28 cellular contexts compared by ENCODE assay signal in the genomic region with DNA sequence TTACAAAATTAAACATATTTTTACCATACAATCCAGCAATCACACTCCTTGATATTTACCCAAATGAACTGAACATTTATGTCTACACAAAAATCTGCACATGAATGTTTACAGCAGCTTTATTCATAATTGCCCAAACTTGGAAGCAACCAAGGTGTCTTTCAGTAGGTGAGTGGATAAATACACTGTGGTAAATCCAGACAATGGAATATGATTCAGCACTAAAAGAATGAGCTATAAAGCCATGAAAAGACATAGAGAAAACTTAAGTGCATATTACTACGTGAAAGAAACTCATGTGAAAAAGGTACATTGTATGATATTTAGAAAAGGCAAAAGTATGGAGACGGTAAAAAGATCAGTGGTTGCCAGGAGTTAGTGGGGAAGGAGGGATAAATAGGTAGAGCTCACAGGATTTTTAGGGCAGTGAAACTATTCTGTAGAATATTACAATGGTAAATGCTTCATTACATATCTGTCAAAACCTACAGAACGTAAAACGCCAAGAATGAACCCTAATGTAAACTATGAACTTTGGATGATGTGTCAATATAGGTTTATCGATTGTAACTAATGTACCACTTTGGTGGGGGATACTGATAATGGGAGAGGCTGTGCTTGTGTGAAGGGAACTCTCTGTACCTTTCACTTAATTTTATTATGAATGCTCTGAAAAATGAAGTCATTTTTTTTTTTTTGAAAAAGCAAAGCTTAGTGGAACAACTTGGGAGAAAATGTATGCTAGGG.
"Had no signal": no experiment of that assay in that cellular context is flagged by ENCODE, and none has a peak within 500 bp of the region (broad histone marks: within the 10 kb centered on the region; RNA-seq: fewer than 3 reads in every experiment).

No MANE protein-coding gene starts in this region.

- ATAC-seq: left ventricle myocardium superior; lower lobe of right lung; naive thymus-derived CD8-positive, alpha-beta T cell; psoas muscle; right cardiac atrium; stimulated activated naive CD8-positive, alpha-beta T cell treated with anti-CD3 and anti-CD28 coated beads, Interleukin-15, amount 100 ng/mL, for 72 hours had no signal

- H3K9me3 ChIP-seq: colonic mucosa, esophagus squamous epithelium, lower lobe of right lung, ovary, psoas muscle, suprapubic skin, transverse colon, vagina had no signal

- H3K27ac ChIP-seq: colonic mucosa, esophagus squamous epithelium, lower lobe of right lung, ovary, psoas muscle, suprapubic skin, transverse colon, vagina had no signal

- DNase-seq: colonic mucosa; effector CD8-positive, alpha-beta T cell; endodermal cell; erythroblast; esophagus squamous epithelium; hypothalamus; immature natural killer cell; islet precursor cell; left ventricle myocardium superior; lower lobe of right lung; mesenchymal stem cell; midbrain; naive thymus-derived CD8-positive, alpha-beta T cell; nephron progenitor cell; nucleus accumbens; ovary; posterior cingulate gyrus; psoas muscle; right cardiac atrium; small intestine; stimulated activated CD4-positive, alpha-beta T cell treated with anti-CD3 and anti-CD28 coated beads, Interleukin-15, amount 100 ng/mL, for 24 hours; stimulated activated CD4-positive, alpha-beta T cell treated with anti-CD3 and anti-CD28 coated beads, Interleukin-2, amount 100 ng/mL, for 48 hours; stimulated activated naive CD4-positive, alpha-beta T cell; stimulated activated naive CD8-positive, alpha-beta T cell treated with anti-CD3 and anti-CD28 coated beads, Interleukin-15, amount 100 ng/mL, for 72 hours; transverse colon had no signal

- H3K36me3 ChIP-seq: colonic mucosa, esophagus squamous epithelium, lower lobe of right lung, ovary, suprapubic skin, transverse colon, vagina had no signal

- H3K4me3 ChIP-seq: colonic mucosa, esophagus squamous epithelium, lower lobe of right lung, ovary, psoas muscle, suprapubic skin, transverse colon, vagina had no signal

- H3K4me1 Mint-ChIP-seq: endodermal cell; immature natural killer cell; naive thymus-derived CD8-positive, alpha-beta T cell; nephron progenitor cell; stimulated activated naive CD8-positive, alpha-beta T cell treated with anti-CD3 and anti-CD28 coated beads, Interleukin-15, amount 100 ng/mL, for 72 hours had no signal

- H3K27me3 ChIP-seq: colonic mucosa, esophagus squamous epithelium, ovary, suprapubic skin, transverse colon, vagina had no signal

- H3K27ac Mint-ChIP-seq: dendritic cell treated with granulocyte-macrophage colony-stimulating factor and Interleukin-4, amounts not matched to agents 40 ng/mL and 50 ng/mL, for 4 days; endodermal cell; immature natural killer cell; naive thymus-derived CD8-positive, alpha-beta T cell; nephron progenitor cell; stimulated activated naive CD8-positive, alpha-beta T cell treated with anti-CD3 and anti-CD28 coated beads, Interleukin-15, amount 100 ng/mL, for 72 hours had no signal

- H3K4me1 ChIP-seq: colonic mucosa, esophagus squamous epithelium, lower lobe of right lung, psoas muscle, suprapubic skin, transverse colon, vagina had no signal

- H3K9me3 Mint-ChIP-seq: endodermal cell; stimulated activated naive CD8-positive, alpha-beta T cell treated with anti-CD3 and anti-CD28 coated beads, Interleukin-15, amount 100 ng/mL, for 72 hours had no signal

- H3K27me3 Mint-ChIP-seq: dendritic cell treated with granulocyte-macrophage colony-stimulating factor and Interleukin-4, amounts not matched to agents 40 ng/mL and 50 ng/mL, for 4 days; naive thymus-derived CD8-positive, alpha-beta T cell; stimulated activated naive CD8-positive, alpha-beta T cell treated with anti-CD3 and anti-CD28 coated beads, Interleukin-15, amount 100 ng/mL, for 72 hours had no signal

- H3K4me3 Mint-ChIP-seq: dendritic cell treated with granulocyte-macrophage colony-stimulating factor and Interleukin-4, amounts not matched to agents 40 ng/mL and 50 ng/mL, for 4 days; endodermal cell; immature natural killer cell; naive thymus-derived CD8-positive, alpha-beta T cell; nephron progenitor cell; stimulated activated naive CD8-positive, alpha-beta T cell treated with anti-CD3 and anti-CD28 coated beads, Interleukin-15, amount 100 ng/mL, for 72 hours had no signal
